In genomic region chr5:150035139-150035893, GRCh38 we compare ENCODE assay signal across 11 cellular contexts. TPM values are rescaled to one million over a fixed set of nuclear protein-coding genes. Genes with fewer than 3 reads are reported as not detected.
DNase-seq lines count a peak whose midpoint lies in the region; ATAC-seq and TF ChIP-seq lines count a peak whose summit lies in the region.
"Had no signal": no experiment of that assay in that cellular context is flagged by ENCODE, and none has a peak within 500 bp of the region (broad histone marks: within the 10 kb centered on the region; RNA-seq: fewer than 3 reads in every experiment).

No MANE protein-coding gene starts in this region.

- in situ Hi-C loops in gastrocnemius medialis (cut with MboI; ENCODE audit: low sequenced_read_pairs in 4 of 4) = loop anchor here in 1 of 4 donors (25.0 kb wide), 1 partner anchor 177 kb away; no protein-coding TSS in a partner anchor

- no peak for DNase-seq in MCF 10A (ENCODE audit: unreplicated experiment)
- DNase-seq in breast epithelium (ENCODE audit: low spot score in 2 of 2) = no peak
- DNase-seq in NOMO-1 (lab: John Stamatoyannopoulos, UW; ENCODE audit: unreplicated experiment in 2 of 2) = peak; percentile 45 to 70
- no peak for DNase-seq in NCI-H446 treated with DMSO at 0.1 percent for 48 hours (lab: John Stamatoyannopoulos, UW)
- DNase-seq in gastrocnemius medialis = no peak
- no peak for DNase-seq in NCI-H748 (lab: John Stamatoyannopoulos, UW; ENCODE audit: unreplicated experiment)
- DNase-seq in ecto neural progenitor cell (ENCODE audit: low spot score) = no peak
- DNase-seq: NCI-H2081 had no signal

- CTCF ChIA-PET in MCF 10A (lab: Yijun Ruan, JAX) = interaction anchor here (0.6 to 2.0 kb wide), 9 partner anchors 9 to 1013 kb away, joined by 3 to 14 read pairs (median 5); partner anchors contain the start of genes HMGXB3 and TIGD6

- ATAC-seq in HG02884 (IDR thresholded peaks at IDR 0.05; ENCODE audit: unreplicated experiment) (peak; percentile 90), gastrocnemius medialis (no peak)
- ATAC-seq: WTC11 had no signal

- peaks cover 31% of the 10 kb centered on the region for H3K4me1 Mint-ChIP-seq in MCF 10A (ENCODE audit: insufficient read depth, unreplicated experiment)
- H3K4me1 Mint-ChIP-seq: WTC11 had no signal

- H3K36me3 ChIP-seq in breast epithelium = peaks cover 16% of the 10 kb centered on the region
- H3K36me3 ChIP-seq in gastrocnemius medialis = peaks cover 0 to 72% of the 10 kb centered on the region in 2 donors

- no peaks in the 10 kb centered on the region for H3K9me3 ChIP-seq in breast epithelium
- H3K9me3 ChIP-seq in gastrocnemius medialis = no peaks in the 10 kb centered on the region
- H3K9me3 ChIP-seq: gastroesophageal sphincter had no signal

- TF ChIP-seq CTCF in MCF 10A (IDR thresholded peaks at IDR 0.05; ENCODE audit: unreplicated experiment) (no peak), breast epithelium (IDR thresholded peaks at IDR 0.05) (no peak), gastrocnemius medialis (IDR thresholded peaks at IDR 0.05 in 4 of 5, conservative IDR thresholded peaks at IDR 0.05 in 1 of 5) (no peak)

- no peaks in the 10 kb centered on the region for H3K9me3 Mint-ChIP-seq in MCF 10A (ENCODE audit: unreplicated experiment)
- H3K9me3 Mint-ChIP-seq: WTC11 had no signal

- peak overlapping the region; percentile 36 for H3K27ac Mint-ChIP-seq in MCF 10A (ENCODE audit: low read depth, unreplicated experiment)
- H3K27ac Mint-ChIP-seq: WTC11 had no signal

- H3K4me3 ChIP-seq in breast epithelium (no peak overlapping the region), gastrocnemius medialis (no peak overlapping the region)
- H3K4me3 ChIP-seq: gastroesophageal sphincter had no signal

- POLR2A ChIA-PET in MCF 10A (lab: Yijun Ruan, JAX) = interaction anchor here (0.6 to 4.7 kb wide), 7 partner anchors 9 to 727 kb away, joined by 3 to 66 read pairs (median 6); partner anchors contain the start of genes HMGXB3 and TIGD6

- H3K4me1 ChIP-seq in breast epithelium (no peaks in the 10 kb centered on the region), gastrocnemius medialis (peaks cover 17 to 23% of the 10 kb centered on the region in 2 donors)

- peaks cover 82% of the 10 kb centered on the region for H3K36me3 Mint-ChIP-seq in MCF 10A (ENCODE audit: insufficient read depth, unreplicated experiment)

- H3K27me3 Mint-ChIP-seq in MCF 10A (ENCODE audit: insufficient read depth, unreplicated experiment) = no peaks in the 10 kb centered on the region

- TF ChIP-seq POLR2A in breast epithelium (IDR thresholded peaks at IDR 0.05) (no peak), gastrocnemius medialis (IDR thresholded peaks at IDR 0.05) (no peak)

- H3K4me3 Mint-ChIP-seq in MCF 10A (ENCODE audit: unreplicated experiment) = no peak overlapping the region
- H3K4me3 Mint-ChIP-seq: WTC11 had no signal

- H3K27ac ChIP-seq in breast epithelium (peak overlapping the region in 1 of 2 donors; percentile 2), gastrocnemius medialis (peak overlapping the region in 1 of 4 donors; percentile 4)
- H3K27ac ChIP-seq: gastroesophageal sphincter had no signal

- no TSS peak for BruUV-seq in MCF 10A (replicated peaks; lab: Mats Ljungman, UMichigan)

- intact Hi-C loops in MCF 10A (cut with micrococcal nuclease) (loop anchor here (5.0 kb wide), 1 partner anchor 77 kb away; no protein-coding TSS in a partner anchor), breast epithelium (cut with DNase I; ENCODE audit: low total_unique reads) (no loop called here), gastrocnemius medialis (cut with DNase I; ENCODE audit: low total_unique reads) (no loop called here)

- no peaks in the 10 kb centered on the region for H3K27me3 ChIP-seq in breast epithelium
- H3K27me3 ChIP-seq in gastrocnemius medialis = no peaks in the 10 kb centered on the region
- H3K27me3 ChIP-seq: gastroesophageal sphincter had no signal

RNA-seq across cellular contexts. Expression of gene HMGXB3, which starts 34.8 kb away (rescaled TPM):
- total RNA-seq in MCF 10A (2022) (66.8 and 67.8 TPM in 2 replicates), breast epithelium (10 to 100 TPM; 35.2 to 80.9 (median 57.7) TPM), gastrocnemius medialis (10 to 100 TPM; 19.7 to 27.0 (median 23.9) TPM)

RNA-seq across cellular contexts. Expression of gene TIGD6, which starts 34.9 kb away (rescaled TPM):
- 9.0 and 10.6 TPM in 2 replicates for total RNA-seq in MCF 10A (2022)
- total RNA-seq in breast epithelium = 10 to 100 TPM in 1 of 3 donors, 1 to 10 TPM in 2; 5.6 to 11.0 (median 5.6) TPM
- total RNA-seq in gastrocnemius medialis = 1 to 10 TPM in 3 of 4 donors, under 1 TPM in 1; 0.62 to 3.0 (median 2.3) TPM

RNA-seq across cellular contexts. Expression of gene CSF1R, which starts 51.0 kb away (rescaled TPM):
- total RNA-seq in MCF 10A (2022) = 0.88 and 1.6 TPM in 2 replicates
- 10 to 100 TPM; 11.5 to 79.0 (median 24.1) TPM for total RNA-seq in breast epithelium
- 10 to 100 TPM in 2 of 4 donors, 1 to 10 TPM in 2; 7.5 to 17.0 (median 9.8) TPM for total RNA-seq in gastrocnemius medialis

Comparison
In these comparisons a context has a peak if more than half of its experiments do, and no peak if none do; other contexts are left out.
1. DNase-seq: peak in NOMO-1 (2 of 2); none in MCF 10A (single experiment), breast epithelium (0 of 2), NCI-H446 treated with DMSO at 0.1 percent for 48 hours (single experiment), gastrocnemius medialis (0 of 2), NCI-H748 (single experiment) and ecto neural progenitor cell (single experiment).